ENCODE assay signal across 20 cellular contexts in the genomic region with DNA sequence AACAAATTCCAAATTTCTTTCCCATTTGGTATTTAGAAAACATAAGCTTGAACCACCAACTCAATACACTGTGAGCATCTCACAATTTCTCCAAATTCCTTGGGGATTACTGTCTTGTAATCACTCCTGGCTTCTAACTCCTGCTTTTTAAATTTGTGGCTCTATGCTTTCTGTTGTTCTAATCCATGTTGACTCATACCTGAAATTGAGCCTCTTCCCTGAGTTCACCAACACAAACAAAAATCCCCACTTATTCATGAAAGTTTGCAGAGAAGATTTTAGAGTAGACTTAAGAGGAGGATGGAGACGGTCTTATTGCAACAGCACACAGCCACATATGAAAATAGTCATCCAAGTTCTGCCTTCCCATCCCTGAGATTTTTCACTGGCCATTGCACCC.
DNase-seq lines count a peak whose midpoint lies in the region; ATAC-seq and TF ChIP-seq lines count a peak whose summit lies in the region.
"Had no signal": no experiment of that assay in that cellular context is flagged by ENCODE, and none has a peak within 500 bp of the region (broad histone marks: within the 10 kb centered on the region; RNA-seq: fewer than 3 reads in every experiment).

No MANE protein-coding gene starts in this region.

- H3K4me2 ChIP-seq in GM23248 (ENCODE audit: unreplicated experiment): peak overlapping the region; percentile 62

- H3K9me3 ChIP-seq in GM23248 (ENCODE audit: low read depth): no peaks in the 10 kb centered on the region
- H3K9me3 ChIP-seq: BE2C, ovary, upper lobe of right lung had no signal

- DNase-seq in AG09319 (ENCODE audit: extremely low read depth, low read depth) (peak; percentile 71), GM23248 (peak; percentile 79), foreskin keratinocyte (peak in 1 of 2 donors; percentile 58), NCI-H187 (lab: John Stamatoyannopoulos, UW) (no peak)
- DNase-seq in activated CD4-positive, CD25-positive, alpha-beta regulatory T cell (lab: John Stamatoyannopoulos, UW): no peak
- no peak for DNase-seq in stimulated activated naive CD8-positive, alpha-beta T cell treated with anti-CD3 and anti-CD28 coated beads, Interleukin-15, Interleukin-2, amounts not matched to agents 100 U/mL and 50 U/mL, for 24 hours
- DNase-seq: activated CD8-positive, alpha-beta memory T cell treated with anti-CD3 and anti-CD28 coated beads, Interleukin-2, amount 50 U/mL, for 48 hours; activated naive CD4-positive, alpha-beta T cell treated with anti-CD3 and anti-CD28 coated beads, Interleukin-2, amount 10 ng/mL, durations not matched to agents 7 days and 5 days; BE2C; central memory CD4-positive, alpha-beta T cell; DMS79; head of caudate nucleus; kidney glomerular epithelial cell; NCI-H2107; NCI-H748 treated with DMSO at 0.1 percent for 48 hours; ovary; stimulated activated naive CD4-positive, alpha-beta T cell; upper lobe of right lung had no signal

- H3K4me3 ChIP-seq in GM23248: peak overlapping the region; percentile 9; the same call in 1 of the 2 replicates
- H3K4me3 ChIP-seq: ovary, upper lobe of right lung had no signal

- no peaks in the 10 kb centered on the region for H4K20me1 ChIP-seq in GM23248 (ENCODE audit: insufficient read depth)

- in situ Hi-C loops in GM23248 (cut with MboI): no loop called here

- no peaks in the 10 kb centered on the region for H3K9me2 ChIP-seq in GM23248 (ENCODE audit: insufficient read depth)

- H3K79me2 ChIP-seq in GM23248 (ENCODE audit: insufficient read depth): no peaks in the 10 kb centered on the region

- H3K36me3 ChIP-seq in GM23248 (ENCODE audit: low read depth): no peaks in the 10 kb centered on the region
- H3K36me3 ChIP-seq: BE2C, ovary, upper lobe of right lung had no signal

- TF ChIP-seq CTCF in AG09319 (IDR thresholded peaks at IDR 0.05; ENCODE audit: low read depth, low read length): no peak
- TF ChIP-seq CTCF in foreskin keratinocyte (conservative IDR thresholded peaks at IDR 0.05): no peak

- H3K27me3 ChIP-seq in GM23248 (replicated peaks; ENCODE audit: insufficient read depth): no peaks in the 10 kb centered on the region
- H3K27me3 ChIP-seq in foreskin keratinocyte: no peaks in the 10 kb centered on the region
- H3K27me3 ChIP-seq: BE2C, ovary, upper lobe of right lung had no signal

- ATAC-seq in SK-N-SH treated with all-trans-retinoic acid at 6 μM for 48 hours (peak; percentile 59), foreskin keratinocyte (peak; percentile 42), GM21526 (IDR thresholded peaks at IDR 0.05; ENCODE audit: low FRiP score, unreplicated experiment) (no peak)
- no peak for ATAC-seq in stimulated activated naive CD8-positive, alpha-beta T cell treated with anti-CD3 and anti-CD28 coated beads, Interleukin-15, Interleukin-2, amounts not matched to agents 100 U/mL and 50 U/mL, for 24 hours
- ATAC-seq: upper lobe of right lung had no signal

- H3K27ac ChIP-seq in GM23248 (peak overlapping the region; percentile 81), foreskin keratinocyte (no peak overlapping the region)
- H3K27ac ChIP-seq: ovary, upper lobe of right lung had no signal

- H3F3A ChIP-seq in GM23248 (ENCODE audit: insufficient read depth): peaks cover 34% of the 10 kb centered on the region

- peak overlapping the region; percentile 45; the same call in 1 of the 2 replicates for H3K9ac ChIP-seq in GM23248

- WGBS in GM23248 (ENCODE audit: low coverage in 1 of 2, low lambda C conversion rate in 2 of 2, missing lambda C conversion rate in 2 of 2), 2 experiments: 0 to 10% methylated on average over 1 of the region's 1 CpG

- H3K4me1 ChIP-seq in GM23248 (ENCODE audit: insufficient read depth) (peaks cover 30% of the 10 kb centered on the region), foreskin keratinocyte (peaks cover 10% of the 10 kb centered on the region)

- no peak overlapping the region for H2AFZ ChIP-seq in GM23248

TF ChIP-seq in SK-N-SH treated with all-trans-retinoic acid at 6 μM for 48 hours, 23 proteins besides CTCF, POLR2A, EP300 and RAD21:
- TF ChIP-seq TOX (CRISPR knock-in tag; IDR thresholded peaks at IDR 0.05; ENCODE audit: borderline replicate concordance): no peak
- no peak for TF ChIP-seq GLIS3 (CRISPR knock-in tag; IDR thresholded peaks at IDR 0.05)
- no peak for TF ChIP-seq ZFP30 (CRISPR knock-in tag; IDR thresholded peaks at IDR 0.05)
- no peak for TF ChIP-seq ARNTL (CRISPR knock-in tag; IDR thresholded peaks at IDR 0.05; ENCODE audit: borderline replicate concordance, low read depth)
- TF ChIP-seq ISL1 (CRISPR knock-in tag; IDR thresholded peaks at IDR 0.05): no peak
- TF ChIP-seq TCF4 (CRISPR knock-in tag; IDR thresholded peaks at IDR 0.05; ENCODE audit: borderline replicate concordance): no peak
- TF ChIP-seq OSR1 (CRISPR knock-in tag; IDR thresholded peaks at IDR 0.05): no peak
- TF ChIP-seq BACH2 (CRISPR knock-in tag; IDR thresholded peaks at IDR 0.05; ENCODE audit: borderline replicate concordance): no peak
- TF ChIP-seq, protein P1, sequence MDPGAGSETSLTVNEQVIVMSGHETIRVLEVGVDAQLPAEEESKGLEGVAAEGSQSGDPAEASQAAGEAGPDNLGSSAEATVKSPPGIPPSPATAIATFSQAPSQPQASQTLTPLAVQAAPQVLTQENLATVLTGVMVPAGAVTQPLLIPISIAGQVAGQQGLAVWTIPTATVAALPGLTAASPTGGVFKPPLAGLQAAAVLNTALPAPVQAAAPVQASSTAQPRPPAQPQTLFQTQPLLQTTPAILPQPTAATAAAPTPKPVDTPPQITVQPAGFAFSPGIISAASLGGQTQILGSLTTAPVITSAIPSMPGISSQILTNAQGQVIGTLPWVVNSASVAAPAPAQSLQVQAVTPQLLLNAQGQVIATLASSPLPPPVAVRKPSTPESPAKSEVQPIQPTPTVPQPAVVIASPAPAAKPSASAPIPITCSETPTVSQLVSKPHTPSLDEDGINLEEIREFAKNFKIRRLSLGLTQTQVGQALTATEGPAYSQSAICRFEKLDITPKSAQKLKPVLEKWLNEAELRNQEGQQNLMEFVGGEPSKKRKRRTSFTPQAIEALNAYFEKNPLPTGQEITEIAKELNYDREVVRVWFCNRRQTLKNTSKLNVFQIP (CRISPR knock-in tag; IDR thresholded peaks at IDR 0.05; ENCODE audit: borderline replicate concordance, low read depth): no peak
- TF ChIP-seq ZNF70 (CRISPR knock-in tag; IDR thresholded peaks at IDR 0.05): no peak
- no peak for TF ChIP-seq ZC3H10 (CRISPR knock-in tag; IDR thresholded peaks at IDR 0.05)
- TF ChIP-seq, protein P2, sequence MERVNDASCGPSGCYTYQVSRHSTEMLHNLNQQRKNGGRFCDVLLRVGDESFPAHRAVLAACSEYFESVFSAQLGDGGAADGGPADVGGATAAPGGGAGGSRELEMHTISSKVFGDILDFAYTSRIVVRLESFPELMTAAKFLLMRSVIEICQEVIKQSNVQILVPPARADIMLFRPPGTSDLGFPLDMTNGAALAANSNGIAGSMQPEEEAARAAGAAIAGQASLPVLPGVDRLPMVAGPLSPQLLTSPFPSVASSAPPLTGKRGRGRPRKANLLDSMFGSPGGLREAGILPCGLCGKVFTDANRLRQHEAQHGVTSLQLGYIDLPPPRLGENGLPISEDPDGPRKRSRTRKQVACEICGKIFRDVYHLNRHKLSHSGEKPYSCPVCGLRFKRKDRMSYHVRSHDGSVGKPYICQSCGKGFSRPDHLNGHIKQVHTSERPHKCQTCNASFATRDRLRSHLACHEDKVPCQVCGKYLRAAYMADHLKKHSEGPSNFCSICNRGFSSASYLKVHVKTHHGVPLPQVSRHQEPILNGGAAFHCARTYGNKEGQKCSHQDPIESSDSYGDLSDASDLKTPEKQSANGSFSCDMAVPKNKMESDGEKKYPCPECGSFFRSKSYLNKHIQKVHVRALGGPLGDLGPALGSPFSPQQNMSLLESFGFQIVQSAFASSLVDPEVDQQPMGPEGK (CRISPR knock-in tag; IDR thresholded peaks at IDR 0.05; ENCODE audit: borderline replicate concordance): no peak
- TF ChIP-seq, protein P3, sequence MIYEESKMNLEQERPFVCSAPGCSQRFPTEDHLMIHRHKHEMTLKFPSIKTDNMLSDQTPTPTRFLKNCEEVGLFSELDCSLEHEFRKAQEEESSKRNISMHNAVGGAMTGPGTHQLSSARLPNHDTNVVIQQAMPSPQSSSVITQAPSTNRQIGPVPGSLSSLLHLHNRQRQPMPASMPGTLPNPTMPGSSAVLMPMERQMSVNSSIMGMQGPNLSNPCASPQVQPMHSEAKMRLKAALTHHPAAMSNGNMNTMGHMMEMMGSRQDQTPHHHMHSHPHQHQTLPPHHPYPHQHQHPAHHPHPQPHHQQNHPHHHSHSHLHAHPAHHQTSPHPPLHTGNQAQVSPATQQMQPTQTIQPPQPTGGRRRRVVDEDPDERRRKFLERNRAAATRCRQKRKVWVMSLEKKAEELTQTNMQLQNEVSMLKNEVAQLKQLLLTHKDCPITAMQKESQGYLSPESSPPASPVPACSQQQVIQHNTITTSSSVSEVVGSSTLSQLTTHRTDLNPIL (CRISPR knock-in tag; IDR thresholded peaks at IDR 0.05; ENCODE audit: low read depth): no peak
- TF ChIP-seq ZNF565 (CRISPR knock-in tag; conservative IDR thresholded peaks at IDR 0.05; ENCODE audit: low read depth): no peak
- no peak for TF ChIP-seq ZFP3 (CRISPR knock-in tag; IDR thresholded peaks at IDR 0.05)
- no peak for TF ChIP-seq PPARA (CRISPR knock-in tag; IDR thresholded peaks at IDR 0.05; ENCODE audit: borderline replicate concordance)
- TF ChIP-seq, protein P4, sequence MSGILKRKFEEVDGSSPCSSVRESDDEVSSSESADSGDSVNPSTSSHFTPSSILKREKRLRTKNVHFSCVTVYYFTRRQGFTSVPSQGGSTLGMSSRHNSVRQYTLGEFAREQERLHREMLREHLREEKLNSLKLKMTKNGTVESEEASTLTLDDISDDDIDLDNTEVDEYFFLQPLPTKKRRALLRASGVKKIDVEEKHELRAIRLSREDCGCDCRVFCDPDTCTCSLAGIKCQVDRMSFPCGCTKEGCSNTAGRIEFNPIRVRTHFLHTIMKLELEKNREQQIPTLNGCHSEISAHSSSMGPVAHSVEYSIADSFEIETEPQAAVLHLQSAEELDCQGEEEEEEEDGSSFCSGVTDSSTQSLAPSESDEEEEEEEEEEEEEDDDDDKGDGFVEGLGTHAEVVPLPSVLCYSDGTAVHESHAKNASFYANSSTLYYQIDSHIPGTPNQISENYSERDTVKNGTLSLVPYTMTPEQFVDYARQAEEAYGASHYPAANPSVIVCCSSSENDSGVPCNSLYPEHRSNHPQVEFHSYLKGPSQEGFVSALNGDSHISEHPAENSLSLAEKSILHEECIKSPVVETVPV (CRISPR knock-in tag; IDR thresholded peaks at IDR 0.05): no peak
- no peak for TF ChIP-seq SNAI2 (CRISPR knock-in tag; IDR thresholded peaks at IDR 0.05)

Comparison
In these comparisons a context has a peak if more than half of its experiments do, and no peak if none do; other contexts are left out.
1. DNase-seq: peak in AG09319 (single experiment) and GM23248 (single experiment); none in activated CD4-positive, CD25-positive, alpha-beta regulatory T cell (0 of 4), stimulated activated naive CD8-positive, alpha-beta T cell treated with anti-CD3 and anti-CD28 coated beads, Interleukin-15, Interleukin-2, amounts not matched to agents 100 U/mL and 50 U/mL, for 24 hours (single experiment) and NCI-H187 (0 of 2).
2. ATAC-seq: peak in SK-N-SH treated with all-trans-retinoic acid at 6 μM for 48 hours (single experiment) and foreskin keratinocyte (single experiment); none in stimulated activated naive CD8-positive, alpha-beta T cell treated with anti-CD3 and anti-CD28 coated beads, Interleukin-15, Interleukin-2, amounts not matched to agents 100 U/mL and 50 U/mL, for 24 hours (single experiment) and GM21526 (single experiment).